Comparison of ENCODE assay signal across 17 cellular contexts in the genomic region with DNA sequence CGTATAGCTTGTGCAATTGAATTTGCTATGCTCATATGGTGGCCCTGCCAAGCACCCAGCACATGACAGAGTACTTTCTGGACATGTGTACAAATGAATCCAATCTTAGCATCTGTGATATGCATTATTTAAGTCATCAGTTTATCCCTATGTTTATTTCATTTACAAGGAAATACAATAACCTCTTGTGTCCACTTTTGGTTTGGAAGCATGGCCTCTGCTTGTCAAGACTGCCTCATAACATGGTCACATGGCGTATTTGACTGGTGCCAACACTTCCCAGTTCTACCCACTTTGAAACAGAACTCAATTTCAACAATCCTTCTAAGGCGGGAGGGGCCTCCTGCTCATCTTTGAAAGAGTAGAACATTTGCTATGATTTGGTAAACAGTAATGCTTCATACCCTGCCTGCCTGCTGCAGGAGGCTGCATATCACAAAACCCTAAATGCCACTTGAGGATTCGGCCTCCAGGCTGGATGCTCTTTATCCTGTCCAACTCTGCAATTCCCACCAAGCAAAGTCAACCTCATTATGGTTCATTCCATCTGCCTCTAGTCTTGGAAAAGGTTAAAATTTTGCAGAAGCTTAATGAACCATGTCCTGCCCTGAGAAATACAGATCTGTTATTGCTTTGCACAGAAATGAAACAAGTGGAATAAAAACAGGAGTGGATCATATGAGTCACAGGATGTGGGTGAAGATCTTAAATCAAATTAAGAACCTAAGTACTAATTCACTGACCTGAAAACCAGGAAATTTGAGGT.
DNase-seq lines count a peak whose midpoint lies in the region; ATAC-seq and TF ChIP-seq lines count a peak whose summit lies in the region.
"Had no signal": no experiment of that assay in that cellular context is flagged by ENCODE, and none has a peak within 500 bp of the region (broad histone marks: within the 10 kb centered on the region; RNA-seq: fewer than 3 reads in every experiment).

No MANE protein-coding gene starts in this region.

- no peak overlapping the region for H3K9ac ChIP-seq in neuronal stem cell (ENCODE audit: low read depth, low read length, poor library complexity)
- H3K9ac ChIP-seq: neural progenitor cell had no signal

- CTCF ChIA-PET in activated naive CD4-positive, alpha-beta T cell treated with anti-CD3 and anti-CD28 coated beads, Interleukin-2, amount 10 ng/mL, durations not matched to agents 7 days and 5 days (lab: Charles Lee): interaction anchor here (0.8 kb wide), 1 partner anchor 540 kb away, joined by 3 read pairs; no protein-coding TSS in a partner anchor
- CTCF ChIA-PET in MCF 10A (lab: Yijun Ruan, JAX): no interaction called here

- H3K79me1 ChIP-seq in neuronal stem cell (ENCODE audit: low read depth, low read length): no peaks in the 10 kb centered on the region

- no peaks in the 10 kb centered on the region for H3K9me3 ChIP-seq in neuronal stem cell (replicated peaks in 1 of 2; ENCODE audit: control insufficient read depth in 2 of 2, insufficient read depth in 1 of 2, low read depth in 1 of 2, low read length in 2 of 2)
- H3K9me3 ChIP-seq: adrenal gland, MG63, uterus had no signal

- H2AFZ ChIP-seq in neuronal stem cell (ENCODE audit: low read length): no peak overlapping the region
- H2AFZ ChIP-seq: neural progenitor cell had no signal

- no peak overlapping the region for H2AK5ac ChIP-seq in neuronal stem cell (ENCODE audit: low read depth, low read length)

- no peak overlapping the region for H3K4me3 ChIP-seq in neuronal stem cell (ENCODE audit: low read length in 2 of 2)
- H3K4me3 ChIP-seq: adrenal gland, MG63, neural progenitor cell, uterus had no signal

- H3K4me1 Mint-ChIP-seq in activated naive CD4-positive, alpha-beta T cell treated with anti-CD3 and anti-CD28 coated beads, Interleukin-2, amount 10 ng/mL, durations not matched to agents 7 days and 5 days: peaks cover 25% of the 10 kb centered on the region
- peaks cover 11 to 12% of the 10 kb centered on the region in 2 donors for H3K4me1 Mint-ChIP-seq in effector memory CD8-positive, alpha-beta T cell (ENCODE audit: low read depth in 2 of 2)
- H3K4me1 Mint-ChIP-seq in MCF 10A (ENCODE audit: insufficient read depth, unreplicated experiment): no peaks in the 10 kb centered on the region
- H3K4me1 Mint-ChIP-seq: neural progenitor cell had no signal

- H3K36me3 Mint-ChIP-seq in activated naive CD4-positive, alpha-beta T cell treated with anti-CD3 and anti-CD28 coated beads, Interleukin-2, amount 10 ng/mL, durations not matched to agents 7 days and 5 days: no peaks in the 10 kb centered on the region
- H3K36me3 Mint-ChIP-seq in effector memory CD8-positive, alpha-beta T cell (ENCODE audit: insufficient read depth): no peaks in the 10 kb centered on the region
- H3K36me3 Mint-ChIP-seq in MCF 10A (ENCODE audit: insufficient read depth, unreplicated experiment): no peaks in the 10 kb centered on the region
- H3K36me3 Mint-ChIP-seq: neural progenitor cell had no signal

- H3K4ac ChIP-seq in neuronal stem cell (ENCODE audit: low read length): no peak overlapping the region

- no peak for TF ChIP-seq CTCF in MCF 10A (IDR thresholded peaks at IDR 0.05; ENCODE audit: unreplicated experiment)

- POLR2A ChIA-PET in MCF 10A (lab: Yijun Ruan, JAX): interaction anchor here (1.0 kb wide), 1 partner anchor 13 kb away, joined by 3 read pairs; no protein-coding TSS in a partner anchor

- H3K27me3 ChIP-seq in neuronal stem cell (ENCODE audit: control insufficient read depth in 3 of 3, insufficient read depth in 3 of 3, low read depth in 1 of 3, low read length in 3 of 3): no peaks in the 10 kb centered on the region
- H3K27me3 ChIP-seq: adrenal gland, MG63, neural progenitor cell, uterus had no signal

- H3K9me3 Mint-ChIP-seq in activated naive CD4-positive, alpha-beta T cell treated with anti-CD3 and anti-CD28 coated beads, Interleukin-2, amount 10 ng/mL, durations not matched to agents 7 days and 5 days: peaks cover 9% of the 10 kb centered on the region
- H3K9me3 Mint-ChIP-seq in effector memory CD8-positive, alpha-beta T cell: no peaks in the 10 kb centered on the region
- no peaks in the 10 kb centered on the region for H3K9me3 Mint-ChIP-seq in MCF 10A (ENCODE audit: unreplicated experiment)
- H3K9me3 Mint-ChIP-seq: neural progenitor cell had no signal

- no peaks in the 10 kb centered on the region for H3K27me3 Mint-ChIP-seq in activated naive CD4-positive, alpha-beta T cell treated with anti-CD3 and anti-CD28 coated beads, Interleukin-2, amount 10 ng/mL, durations not matched to agents 7 days and 5 days
- no peaks in the 10 kb centered on the region for H3K27me3 Mint-ChIP-seq in effector memory CD8-positive, alpha-beta T cell
- H3K27me3 Mint-ChIP-seq in MCF 10A (ENCODE audit: insufficient read depth, unreplicated experiment): no peaks in the 10 kb centered on the region

- no peak overlapping the region for H4K91ac ChIP-seq in neuronal stem cell (ENCODE audit: low read depth, low read length, poor library complexity)

- no peak overlapping the region for H3K18ac ChIP-seq in neuronal stem cell (ENCODE audit: low read length)

- H3K4me2 ChIP-seq in neuronal stem cell (ENCODE audit: insufficient read depth, low read length, poor library complexity, severe bottlenecking): no peak overlapping the region
- H3K4me2 ChIP-seq: neural progenitor cell had no signal

- no peaks in the 10 kb centered on the region for H3K36me3 ChIP-seq in neuronal stem cell (replicated peaks in 1 of 2; ENCODE audit: control insufficient read depth in 2 of 2, insufficient read depth in 2 of 2, low read length in 2 of 2)
- H3K36me3 ChIP-seq: adrenal gland, MG63, neural progenitor cell, uterus had no signal

- no peak overlapping the region for H4K8ac ChIP-seq in neuronal stem cell (ENCODE audit: low read depth, low read length)

- no TSS peak for BruUV-seq in MCF 10A (replicated peaks; lab: Mats Ljungman, UMichigan)

- H2BK120ac ChIP-seq in neuronal stem cell (ENCODE audit: low read depth, low read length): no peak overlapping the region

- no peak overlapping the region for H3K23ac ChIP-seq in neuronal stem cell (ENCODE audit: low read depth, low read length, poor library complexity)

- DNase-seq in activated naive CD4-positive, alpha-beta T cell treated with anti-CD3 and anti-CD28 coated beads, Interleukin-2, amount 10 ng/mL, durations not matched to agents 7 days and 5 days: no peak
- no peak for DNase-seq in activated naive CD4-positive, alpha-beta T cell (lab: John Stamatoyannopoulos, UW)
- DNase-seq in SK-MEL-5 (ENCODE audit: low read depth, low spot score) (peak; percentile 62), neuronal stem cell (ENCODE audit: low spot score) (no peak), MCF 10A (ENCODE audit: unreplicated experiment) (no peak), NCI-H1436 (lab: John Stamatoyannopoulos, UW) (no peak)
- no peak for DNase-seq in effector memory CD8-positive, alpha-beta T cell
- no peak for DNase-seq in stimulated activated naive CD8-positive, alpha-beta T cell treated with anti-CD3 and anti-CD28 coated beads, Interleukin-15, Interleukin-2, amounts not matched to agents 100 U/mL and 50 U/mL, for 24 hours
- DNase-seq: adrenal gland, AML-193, GF-D8, head of caudate nucleus, left ventricle myocardium superior, MG63, NCI-H446, uterus had no signal

- H2BK15ac ChIP-seq in neuronal stem cell (ENCODE audit: low read length): no peak overlapping the region

- peak overlapping the region; percentile 73 for H3K27ac Mint-ChIP-seq in activated naive CD4-positive, alpha-beta T cell treated with anti-CD3 and anti-CD28 coated beads, Interleukin-2, amount 10 ng/mL, durations not matched to agents 7 days and 5 days
- H3K27ac Mint-ChIP-seq in effector memory CD8-positive, alpha-beta T cell: peak overlapping the region; percentile 38 to 52
- H3K27ac Mint-ChIP-seq in MCF 10A (ENCODE audit: low read depth, unreplicated experiment): no peak overlapping the region
- H3K27ac Mint-ChIP-seq: neural progenitor cell had no signal

- H2BK12ac ChIP-seq in neuronal stem cell (ENCODE audit: low read length): no peak overlapping the region

- H3K27ac ChIP-seq in neuronal stem cell (replicated peaks; ENCODE audit: low read length): no peak overlapping the region
- H3K27ac ChIP-seq: adrenal gland, neural progenitor cell had no signal

- H3K4me3 Mint-ChIP-seq in activated naive CD4-positive, alpha-beta T cell treated with anti-CD3 and anti-CD28 coated beads, Interleukin-2, amount 10 ng/mL, durations not matched to agents 7 days and 5 days: no peak overlapping the region
- peak overlapping the region in 1 of 2 donors; percentile 6 for H3K4me3 Mint-ChIP-seq in effector memory CD8-positive, alpha-beta T cell
- no peak overlapping the region for H3K4me3 Mint-ChIP-seq in MCF 10A (ENCODE audit: unreplicated experiment)
- H3K4me3 Mint-ChIP-seq: neural progenitor cell had no signal

- WGBS in neuronal stem cell (ENCODE audit: extremely low coverage in 2 of 2, insufficient read length in 2 of 2, insufficient replicate concordance in 1 of 2), 2 donors: no CpG with 5 or more reads among the region's 4 CpGs

- intact Hi-C loops in MCF 10A (cut with micrococcal nuclease): no loop called here

- ATAC-seq in effector memory CD8-positive, alpha-beta T cell (replicated peaks): peak; percentile 49
- peak; percentile 81 for ATAC-seq in stimulated activated naive CD8-positive, alpha-beta T cell treated with anti-CD3 and anti-CD28 coated beads, Interleukin-15, Interleukin-2, amounts not matched to agents 100 U/mL and 50 U/mL, for 24 hours
- ATAC-seq: left ventricle myocardium superior had no signal

- in situ Hi-C loops in SK-MEL-5 (cut with HindIII; ENCODE audit: low pct_unique_long_range_greater_than_20kb, low sequenced_read_pairs): no loop called here

- H3K14ac ChIP-seq in neuronal stem cell (ENCODE audit: low read length): no peak overlapping the region

- no peaks in the 10 kb centered on the region for H3K4me1 ChIP-seq in neuronal stem cell (ENCODE audit: control insufficient read depth in 2 of 2, insufficient read depth in 1 of 2, low read depth in 1 of 2, low read length in 2 of 2)
- H3K4me1 ChIP-seq: adrenal gland, neural progenitor cell, uterus had no signal

- no peak overlapping the region for H2BK5ac ChIP-seq in neuronal stem cell (ENCODE audit: low read length)
